Comparison of ENCODE assay signal across 18 cellular contexts in the genomic region with DNA sequence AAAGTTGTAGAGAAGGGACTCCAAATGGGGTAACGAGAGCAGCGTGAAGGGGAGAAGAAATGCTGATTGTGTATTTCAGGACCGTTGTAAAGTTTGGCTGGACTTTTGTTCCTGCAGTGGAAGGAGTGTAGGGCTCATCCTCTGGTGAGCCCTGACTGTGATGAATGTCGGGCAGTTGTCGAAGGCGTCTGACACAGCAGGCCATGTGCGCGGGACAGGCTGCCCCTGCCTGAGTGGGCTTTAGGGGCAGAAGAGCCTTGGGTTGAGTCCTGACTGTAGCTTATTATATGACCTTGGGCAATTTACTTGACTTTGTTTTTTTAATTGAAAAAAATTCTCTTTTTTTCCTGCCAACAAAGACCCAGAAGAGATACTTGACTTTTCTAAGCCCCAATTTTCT. TPM values are rescaled to one million over a fixed set of nuclear protein-coding genes. Genes with fewer than 3 reads are reported as not detected.
A peak's percentile ranks its signal among the peaks of the same experiment; 100 is the strongest.
DNase-seq lines count a peak whose midpoint lies in the region; ATAC-seq and TF ChIP-seq lines count a peak whose summit lies in the region.
"Had no signal": no experiment of that assay in that cellular context is flagged by ENCODE, and none has a peak within 500 bp of the region (broad histone marks: within the 10 kb centered on the region; RNA-seq: fewer than 3 reads in every experiment).

No MANE protein-coding gene starts in this region.

- H3K27me3 ChIP-seq in endodermal cell (ENCODE audit: control insufficient read depth, insufficient read depth, low read length, poor library complexity, severe bottlenecking) (no peaks in the 10 kb centered on the region), aorta (ENCODE audit: control insufficient read depth in 1 of 2, insufficient read depth in 2 of 2, low read length in 1 of 2) (no peaks in the 10 kb centered on the region)
- H3K27me3 ChIP-seq: BLaER1 had no signal

- peaks cover 26% of the 10 kb centered on the region for H3K4me1 Mint-ChIP-seq in T-helper 2 cell treated with Interferon-gamma antibody and Interleukin-4, amounts not matched to agents 5 μg/mL and 100 μg/mL, for 36 hours (ENCODE audit: low read depth)
- peaks cover 35% of the 10 kb centered on the region for H3K4me1 Mint-ChIP-seq in stimulated activated naive CD8-positive, alpha-beta T cell treated with anti-CD3 and anti-CD28 coated beads, Interleukin-15, Interleukin-2, amounts not matched to agents 100 ng/mL and 50 ng/mL, for 24 hours (ENCODE audit: low read depth)
- peaks cover 19% of the 10 kb centered on the region for H3K4me1 Mint-ChIP-seq in endodermal cell

- no peaks in the 10 kb centered on the region for H3K27me3 Mint-ChIP-seq in T-helper 2 cell treated with Interferon-gamma antibody and Interleukin-4, amounts not matched to agents 5 μg/mL and 100 μg/mL, for 36 hours (ENCODE audit: low read depth)
- H3K27me3 Mint-ChIP-seq in stimulated activated naive CD8-positive, alpha-beta T cell treated with anti-CD3 and anti-CD28 coated beads, Interleukin-15, Interleukin-2, amounts not matched to agents 100 ng/mL and 50 ng/mL, for 24 hours, result no peaks in the 10 kb centered on the region
- no peaks in the 10 kb centered on the region for H3K27me3 Mint-ChIP-seq in endodermal cell (ENCODE audit: insufficient read depth)

- H3K27ac Mint-ChIP-seq in T-helper 2 cell treated with Interferon-gamma antibody and Interleukin-4, amounts not matched to agents 5 μg/mL and 100 μg/mL, for 36 hours, result peak overlapping the region; percentile 37
- peak overlapping the region; percentile 75 for H3K27ac Mint-ChIP-seq in stimulated activated naive CD8-positive, alpha-beta T cell treated with anti-CD3 and anti-CD28 coated beads, Interleukin-15, Interleukin-2, amounts not matched to agents 100 ng/mL and 50 ng/mL, for 24 hours
- peak overlapping the region; percentile 7 for H3K27ac Mint-ChIP-seq in endodermal cell

- no peak overlapping the region for H3K4me3 Mint-ChIP-seq in T-helper 2 cell treated with Interferon-gamma antibody and Interleukin-4, amounts not matched to agents 5 μg/mL and 100 μg/mL, for 36 hours
- no peak overlapping the region for H3K4me3 Mint-ChIP-seq in stimulated activated naive CD8-positive, alpha-beta T cell treated with anti-CD3 and anti-CD28 coated beads, Interleukin-15, Interleukin-2, amounts not matched to agents 100 ng/mL and 50 ng/mL, for 24 hours
- no peak overlapping the region for H3K4me3 Mint-ChIP-seq in endodermal cell

- ATAC-seq in stimulated activated naive CD8-positive, alpha-beta T cell treated with anti-CD3 and anti-CD28 coated beads, Interleukin-15, Interleukin-2, amounts not matched to agents 100 U/mL and 50 U/mL, for 24 hours, result no peak
- ATAC-seq in aorta (ENCODE audit: low FRiP score), result no peak

- DNase-seq in T-helper 2 cell treated with Interferon-gamma antibody and Interleukin-4, amounts not matched to agents 5 μg/mL and 100 μg/mL, for 36 hours (ENCODE audit: low spot score), result no peak
- DNase-seq in T-helper 2 cell (no peak), endodermal cell (no peak), aorta (peak; percentile 24 to 59), EL (no peak), epidermal melanocyte (ENCODE audit: insufficient read length, low spot score) (no peak)
- DNase-seq in stimulated activated naive CD8-positive, alpha-beta T cell treated with anti-CD3 and anti-CD28 coated beads, Interleukin-15, Interleukin-2, amounts not matched to agents 100 U/mL and 50 U/mL, for 24 hours, result no peak
- DNase-seq: DMS153, H7, Kasumi-1, NCI-H1417 treated with DMSO at 0.1 percent for 48 hours, NCI-H2081 treated with DMSO at 0.1 percent for 48 hours, NCI-H2227 treated with DMSO at 0.1 percent for 48 hours, NCI-H526 treated with DMSO at 0.1 percent for 48 hours, OCI-M1 had no signal

- peaks cover 2% of the 10 kb centered on the region for H3K4me1 ChIP-seq in endodermal cell (ENCODE audit: control insufficient read depth, insufficient read depth, low read length)
- H3K4me1 ChIP-seq in aorta (ENCODE audit: control insufficient read depth in 1 of 2, insufficient read depth in 2 of 2, low read length in 2 of 2), result peaks cover 0 to 3% of the 10 kb centered on the region in 2 donors

- H3K27ac ChIP-seq in endodermal cell (ENCODE audit: low read depth, low read length), result no peak overlapping the region
- H3K27ac ChIP-seq in aorta (ENCODE audit: low read depth in 1 of 2, low read length in 2 of 2), result no peak overlapping the region
- H3K27ac ChIP-seq: 22Rv1, BLaER1 had no signal

- peaks cover 46% of the 10 kb centered on the region for H3K36me3 Mint-ChIP-seq in T-helper 2 cell treated with Interferon-gamma antibody and Interleukin-4, amounts not matched to agents 5 μg/mL and 100 μg/mL, for 36 hours (ENCODE audit: low read depth)
- peaks cover 64% of the 10 kb centered on the region for H3K36me3 Mint-ChIP-seq in stimulated activated naive CD8-positive, alpha-beta T cell treated with anti-CD3 and anti-CD28 coated beads, Interleukin-15, Interleukin-2, amounts not matched to agents 100 ng/mL and 50 ng/mL, for 24 hours (ENCODE audit: low read depth)
- peaks cover 50% of the 10 kb centered on the region for H3K36me3 Mint-ChIP-seq in endodermal cell (ENCODE audit: low read depth)

- no peaks in the 10 kb centered on the region for H3K9me3 ChIP-seq in endodermal cell (ENCODE audit: control insufficient read depth, low read length)
- H3K9me3 ChIP-seq in aorta (ENCODE audit: control insufficient read depth, low read length), result no peaks in the 10 kb centered on the region
- H3K9me3 ChIP-seq: BLaER1 had no signal

- intact Hi-C loops in aorta (cut with DNase I), result no loop called here

- TF ChIP-seq CTCF in endodermal cell (conservative IDR thresholded peaks at IDR 0.05), result no peak

- H3K36me3 ChIP-seq in endodermal cell (ENCODE audit: control insufficient read depth, insufficient read depth, low read length) (peaks cover 65% of the 10 kb centered on the region), aorta (ENCODE audit: control insufficient read depth in 1 of 2, insufficient read depth in 2 of 2, low read length in 1 of 2) (peaks cover 0 to 4% of the 10 kb centered on the region in 2 donors)

- no peak overlapping the region for H3K9ac ChIP-seq in endodermal cell (ENCODE audit: extremely low read depth, low read length, poor library complexity, severe bottlenecking)
- H3K9ac ChIP-seq: BLaER1 had no signal

- H3K4me3 ChIP-seq in endodermal cell (ENCODE audit: low read length), result no peak overlapping the region
- no peak overlapping the region for H3K4me3 ChIP-seq in aorta (ENCODE audit: low read length in 2 of 2)
- H3K4me3 ChIP-seq: BLaER1 had no signal

- WGBS in endodermal cell (ENCODE audit: insufficient coverage in 1 of 2, insufficient read length in 1 of 2), 2 experiments, result 96 to 97% methylated on average over 5 to 8 of the region's 8 CpGs
- 87 to 90% methylated on average over 8 of the region's 8 CpGs for WGBS in aorta, 2 donors

- H3K9me3 Mint-ChIP-seq in T-helper 2 cell treated with Interferon-gamma antibody and Interleukin-4, amounts not matched to agents 5 μg/mL and 100 μg/mL, for 36 hours, result no peaks in the 10 kb centered on the region
- H3K9me3 Mint-ChIP-seq in stimulated activated naive CD8-positive, alpha-beta T cell treated with anti-CD3 and anti-CD28 coated beads, Interleukin-15, Interleukin-2, amounts not matched to agents 100 ng/mL and 50 ng/mL, for 24 hours, result no peaks in the 10 kb centered on the region
- no peaks in the 10 kb centered on the region for H3K9me3 Mint-ChIP-seq in endodermal cell

RNA-seq across cellular contexts. Expression of gene TRMU, which starts 3.1 kb away (rescaled TPM):
- 10 to 100 TPM; 79.7 to 84.5 TPM for total RNA-seq in endodermal cell
- polyA plus RNA-seq in endodermal cell (2013, experiment 1 of 2), result 53.2 TPM
- 44.8 TPM for polyA plus RNA-seq in endodermal cell (2013, experiment 2 of 2)
- total RNA-seq in aorta, result 10 to 100 TPM; 29.8 to 37.8 TPM
- polyA plus RNA-seq in aorta, result 10 to 100 TPM; 11.3 to 66.4 TPM

RNA-seq across cellular contexts. Expression of gene GTSE1, which starts 42.0 kb away (rescaled TPM):
- 10 to 100 TPM; 39.5 to 59.5 TPM for total RNA-seq in endodermal cell
- polyA plus RNA-seq in endodermal cell (2013, experiment 1 of 2), result 51.6 TPM
- polyA plus RNA-seq in endodermal cell (2013, experiment 2 of 2), result 53.9 TPM
- total RNA-seq in aorta, result 1 to 10 TPM in 1 of 2 donors, under 1 TPM in 1; 0.55 to 1.5 TPM
- 1 to 10 TPM in 1 of 2 donors, under 1 TPM in 1; 0.82 to 1.0 TPM for polyA plus RNA-seq in aorta

Comparison
In these comparisons a context has a peak if more than half of its experiments do, and no peak if none do; other contexts are left out.
1. DNase-seq: peak in aorta (2 of 2); none in T-helper 2 cell treated with Interferon-gamma antibody and Interleukin-4, amounts not matched to agents 5 μg/mL and 100 μg/mL, for 36 hours (single experiment), T-helper 2 cell (0 of 5), stimulated activated naive CD8-positive, alpha-beta T cell treated with anti-CD3 and anti-CD28 coated beads, Interleukin-15, Interleukin-2, amounts not matched to agents 100 U/mL and 50 U/mL, for 24 hours (single experiment), endodermal cell (single experiment), EL (single experiment) and epidermal melanocyte (single experiment).
2. H3K27ac Mint-ChIP-seq: peak in every context shown above with its lines; median percentile 75 in stimulated activated naive CD8-positive, alpha-beta T cell treated with anti-CD3 and anti-CD28 coated beads, Interleukin-15, Interleukin-2, amounts not matched to agents 100 ng/mL and 50 ng/mL, for 24 hours; 37 in T-helper 2 cell treated with Interferon-gamma antibody and Interleukin-4, amounts not matched to agents 5 μg/mL and 100 μg/mL, for 36 hours; 7 in endodermal cell.
3. RNA of gene GTSE1, which starts 42.0 kb away (total RNA-seq): 39.5 to 59.5 TPM in endodermal cell; 0.55 to 1.5 TPM in aorta; every median in the first group is over 10 times any median in the second.